In the genomic region with DNA sequence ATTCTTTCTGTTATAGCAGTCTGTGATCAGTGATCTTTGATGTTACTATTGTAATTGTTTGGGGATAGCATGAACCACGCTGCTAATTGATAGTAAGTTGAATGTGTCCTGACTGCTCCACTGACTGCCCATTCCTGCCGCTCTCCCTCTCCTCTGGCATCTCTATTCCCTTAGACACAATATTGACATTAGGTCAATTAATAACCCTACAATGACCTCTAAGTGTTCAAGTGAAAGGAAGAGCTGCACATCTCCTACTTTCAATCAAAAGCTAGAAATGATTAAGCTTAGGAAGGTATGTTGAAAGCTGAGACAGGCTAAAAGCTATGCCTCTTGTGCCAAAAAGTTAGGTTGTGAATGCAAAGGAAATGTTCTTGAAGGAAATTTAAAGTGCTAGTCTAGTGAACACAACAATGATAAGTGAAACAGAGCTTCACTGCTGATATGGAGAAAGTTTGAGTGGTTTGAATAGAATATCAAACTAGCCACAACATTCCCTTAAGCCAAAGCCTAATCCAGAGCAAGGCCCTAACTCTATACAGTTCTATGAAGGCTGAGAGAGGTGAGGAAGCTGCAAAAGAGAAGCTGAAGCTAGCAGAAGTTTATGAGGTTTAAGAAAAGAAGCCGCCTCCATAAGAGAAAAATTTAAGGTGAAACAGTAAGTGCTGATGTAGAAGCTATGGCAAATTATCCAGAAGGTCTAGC, we compare ENCODE assay signal across 26 cellular contexts. TPM values are rescaled to one million over a fixed set of nuclear protein-coding genes. Genes with fewer than 3 reads are reported as not detected.
DNase-seq lines count a peak whose midpoint lies in the region; ATAC-seq and TF ChIP-seq lines count a peak whose summit lies in the region.
"Had no signal": no experiment of that assay in that cellular context is flagged by ENCODE, and none has a peak within 500 bp of the region (broad histone marks: within the 10 kb centered on the region; RNA-seq: fewer than 3 reads in every experiment).

No MANE protein-coding gene starts in this region.

- peaks cover 96% of the 10 kb centered on the region for H3K79me2 ChIP-seq in osteoblast (ENCODE audit: insufficient read depth, low read length)

- H3K36me3 Mint-ChIP-seq in Caco-2 (ENCODE audit: insufficient read depth, unreplicated experiment) (peaks cover 36% of the 10 kb centered on the region), progenitor cell of endocrine pancreas (ENCODE audit: insufficient read depth) (peaks cover 23% of the 10 kb centered on the region)

- no peaks in the 10 kb centered on the region for H3K27me3 ChIP-seq in Caco-2 (replicated peaks; ENCODE audit: control insufficient read depth, insufficient read depth, low read length)
- no peaks in the 10 kb centered on the region for H3K27me3 ChIP-seq in osteoblast (ENCODE audit: insufficient read depth, low read length)
- H3K27me3 ChIP-seq: BLaER1 treated with 17β-estradiol and CSF1 and Interleukin-3, amounts not matched to agents 10 nM and 100 nM; MG63; SJCRH30 had no signal

- H3K4me1 Mint-ChIP-seq in Caco-2 (ENCODE audit: low read depth, unreplicated experiment) (peaks cover 12% of the 10 kb centered on the region), progenitor cell of endocrine pancreas (ENCODE audit: low read depth) (peaks cover 10% of the 10 kb centered on the region)

- no TSS peak for BruUV-seq in Caco-2 (replicated peaks; lab: Mats Ljungman, UMichigan)

- no peak overlapping the region for H2AFZ ChIP-seq in osteoblast (ENCODE audit: low read length)
- H2AFZ ChIP-seq: GM23248 had no signal

- H3K9me3 ChIP-seq in Caco-2 (no peaks in the 10 kb centered on the region), HEK293 (ENCODE audit: control insufficient read depth, insufficient read depth, low read depth, low read length) (no peaks in the 10 kb centered on the region), osteoblast (ENCODE audit: low read depth, low read length) (no peaks in the 10 kb centered on the region)

- DNase-seq in Caco-2 (no peak), left lobe of liver (ENCODE audit: low spot score) (no peak), progenitor cell of endocrine pancreas (ENCODE audit: low spot score, unreplicated experiment) (no peak), osteoblast (ENCODE audit: insufficient read length, low spot score, missing footprints) (no peak), UCSD-AML1 (lab: John Stamatoyannopoulos, UW; ENCODE audit: unreplicated experiment) (no peak)
- DNase-seq: AML-193; CD4-positive, alpha-beta T cell; DMS 273 treated with DMSO at 0.1 percent for 48 hours; GM23248; H7; IMR-90; KG1; MG63; NCI-H1417; NCI-H1694; NCI-H2029 treated with DMSO at 0.1 percent for 48 hours; NCI-H446 treated with DMSO at 0.1 percent for 48 hours; NCI-H526; NCI-H82; NK-92 treated with Interleukin-12 subunit alpha and Interleukin-12 subunit beta, amount 100 ng/mL, for 24 hours; PC-3; SJCRH30 had no signal

- H3K4me3 Mint-ChIP-seq in Caco-2 (ENCODE audit: unreplicated experiment) (peak overlapping the region; percentile 40), progenitor cell of endocrine pancreas (ENCODE audit: low read depth) (no peak overlapping the region)
- H3K4me3 Mint-ChIP-seq: CD4-positive, alpha-beta T cell had no signal

- ATAC-seq in left lobe of liver (peak; percentile 94), GM21619 (IDR thresholded peaks at IDR 0.05; ENCODE audit: unreplicated experiment) (no peak)
- ATAC-seq: PC-3, SK-N-SH treated with all-trans-retinoic acid at 6 μM for 48 hours had no signal

- H3K36me3 ChIP-seq in Caco-2 (ENCODE audit: control insufficient read depth, insufficient read depth, low read length) (no peaks in the 10 kb centered on the region; the same call in 1 of the 2 replicates), HEK293 (ENCODE audit: control insufficient read depth in 2 of 2, insufficient read depth in 1 of 2, low read length in 2 of 2) (peaks cover 0 to 9% of the 10 kb centered on the region in 2 experiments; a peak in 2 of 3 replicates), osteoblast (ENCODE audit: insufficient read depth, low read length) (peaks cover 8% of the 10 kb centered on the region)

- peaks cover 9% of the 10 kb centered on the region for H3K9me3 Mint-ChIP-seq in Caco-2 (ENCODE audit: unreplicated experiment)
- H3K9me3 Mint-ChIP-seq in progenitor cell of endocrine pancreas (ENCODE audit: low read depth), result peaks cover 4% of the 10 kb centered on the region
- H3K9me3 Mint-ChIP-seq: CD4-positive, alpha-beta T cell had no signal

- H3K27ac ChIP-seq in HEK293 (ENCODE audit: extremely low read depth, low read depth, low read length) (no peak overlapping the region), osteoblast (ENCODE audit: low read depth, low read length) (no peak overlapping the region)
- H3K27ac ChIP-seq: BLaER1 treated with 17β-estradiol and CSF1 and Interleukin-3, amounts not matched to agents 10 nM and 100 nM; GM23248; SJCRH30 had no signal

- CTCF ChIA-PET in Caco-2 (lab: Charles Lee), result interaction anchor here (0.6 to 1.8 kb wide), 3 partner anchors 9 to 149 kb away, joined by 3 to 13 read pairs (median 3); no protein-coding TSS in a partner anchor
- CTCF ChIA-PET in HEK293 (lab: Yijun Ruan, JAX), result interaction anchor here (0.6 to 3.1 kb wide), 3 partner anchors 10 to 285 kb away, joined by 3 to 22 read pairs (median 6); no protein-coding TSS in a partner anchor

- H3K4me2 ChIP-seq in osteoblast (ENCODE audit: insufficient read depth, low read length), result no peak overlapping the region
- H3K4me2 ChIP-seq: BLaER1 treated with 17β-estradiol and CSF1 and Interleukin-3, amounts not matched to agents 10 nM and 100 nM had no signal

- no peaks in the 10 kb centered on the region for H3K27me3 Mint-ChIP-seq in Caco-2 (ENCODE audit: insufficient read depth, unreplicated experiment)
- no peaks in the 10 kb centered on the region for H3K27me3 Mint-ChIP-seq in progenitor cell of endocrine pancreas
- H3K27me3 Mint-ChIP-seq: CD4-positive, alpha-beta T cell had no signal

- no peak overlapping the region for H3K27ac Mint-ChIP-seq in Caco-2 (ENCODE audit: unreplicated experiment)
- peak overlapping the region; percentile 12 for H3K27ac Mint-ChIP-seq in progenitor cell of endocrine pancreas
- H3K27ac Mint-ChIP-seq: CD4-positive, alpha-beta T cell had no signal

- intact Hi-C loops in Caco-2 (cut with micrococcal nuclease; ENCODE audit: unreplicated experiment), result loop anchor here (2.0 kb wide), 1 partner anchor 103 kb away; no protein-coding TSS in a partner anchor

- H3K4me3 ChIP-seq in Caco-2 (ENCODE audit: low read depth, low read length), result no peak overlapping the region
- no peak overlapping the region for H3K4me3 ChIP-seq in HEK293 (ENCODE audit: low read depth, low read length)
- no peak overlapping the region for H3K4me3 ChIP-seq in osteoblast (ENCODE audit: insufficient read depth, low read length)
- H3K4me3 ChIP-seq: BLaER1 treated with 17β-estradiol and CSF1 and Interleukin-3, amounts not matched to agents 10 nM and 100 nM; GM23248; MG63; SJCRH30 had no signal

- POLR2A ChIA-PET in Caco-2 (lab: Charles Lee), result no interaction called here
- POLR2A ChIA-PET in HEK293 (lab: Yijun Ruan, JAX), result interaction anchor here (0.6 kb wide), 1 partner anchor 49 kb away, joined by 4 read pairs; no protein-coding TSS in a partner anchor

- H4K20me1 ChIP-seq in osteoblast (ENCODE audit: insufficient read depth, low read length), result peaks cover 79% of the 10 kb centered on the region

- peaks cover 14% of the 10 kb centered on the region for H3K4me1 ChIP-seq in Caco-2
- peaks cover 4% of the 10 kb centered on the region for H3K4me1 ChIP-seq in HEK293 (ENCODE audit: control insufficient read depth, insufficient read depth, low read length)
- no peaks in the 10 kb centered on the region for H3K4me1 ChIP-seq in osteoblast (ENCODE audit: insufficient read depth, low read length)
- H3K4me1 ChIP-seq: SJCRH30 had no signal

- TF ChIP-seq CTCF in Caco-2 (IDR thresholded peaks at IDR 0.05; ENCODE audit: insufficient read depth in 1 of 2, low read depth in 1 of 2, low read length in 1 of 2, severe bottlenecking in 1 of 2, unreplicated experiment in 1 of 2) (no peak), HEK293 (tag by site-specific recombination; IDR thresholded peaks at IDR 0.05) (no peak), progenitor cell of endocrine pancreas (IDR thresholded peaks at IDR 0.05; ENCODE audit: unreplicated experiment) (no peak), osteoblast (IDR thresholded peaks at IDR 0.05; ENCODE audit: extremely low read depth, low read depth, low read length) (no peak)

TF ChIP-seq in HEK293, 187 proteins besides CTCF, POLR2A, EP300 and RAD21:
- peak; percentile 41; the same call in 1 of the 2 replicates for TF ChIP-seq PRDM1 (tag by site-specific recombination; IDR thresholded peaks at IDR 0.05)
- TF ChIP-seq, protein P1, sequence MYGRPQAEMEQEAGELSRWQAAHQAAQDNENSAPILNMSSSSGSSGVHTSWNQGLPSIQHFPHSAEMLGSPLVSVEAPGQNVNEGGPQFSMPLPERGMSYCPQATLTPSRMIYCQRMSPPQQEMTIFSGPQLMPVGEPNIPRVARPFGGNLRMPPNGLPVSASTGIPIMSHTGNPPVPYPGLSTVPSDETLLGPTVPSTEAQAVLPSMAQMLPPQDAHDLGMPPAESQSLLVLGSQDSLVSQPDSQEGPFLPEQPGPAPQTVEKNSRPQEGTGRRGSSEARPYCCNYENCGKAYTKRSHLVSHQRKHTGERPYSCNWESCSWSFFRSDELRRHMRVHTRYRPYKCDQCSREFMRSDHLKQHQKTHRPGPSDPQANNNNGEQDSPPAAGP (tag by site-specific recombination; IDR thresholded peaks at IDR 0.05), result no peak
- TF ChIP-seq ZSCAN23 (tag by site-specific recombination; IDR thresholded peaks at IDR 0.05), result no peak

RNA-seq across cellular contexts. Expression of a gene that starts 12.9 kb away (rescaled TPM):
- total RNA-seq in Caco-2 (2022) (85.4 and 88.7 TPM in 2 replicates), left lobe of liver (45.6 TPM), progenitor cell of endocrine pancreas (78.7 and 82.3 TPM in 2 replicates), osteoblast (85.4 and 85.5 TPM in 2 replicates)
